ENCODE assay signal across 1 cellular context in the genomic region with DNA sequence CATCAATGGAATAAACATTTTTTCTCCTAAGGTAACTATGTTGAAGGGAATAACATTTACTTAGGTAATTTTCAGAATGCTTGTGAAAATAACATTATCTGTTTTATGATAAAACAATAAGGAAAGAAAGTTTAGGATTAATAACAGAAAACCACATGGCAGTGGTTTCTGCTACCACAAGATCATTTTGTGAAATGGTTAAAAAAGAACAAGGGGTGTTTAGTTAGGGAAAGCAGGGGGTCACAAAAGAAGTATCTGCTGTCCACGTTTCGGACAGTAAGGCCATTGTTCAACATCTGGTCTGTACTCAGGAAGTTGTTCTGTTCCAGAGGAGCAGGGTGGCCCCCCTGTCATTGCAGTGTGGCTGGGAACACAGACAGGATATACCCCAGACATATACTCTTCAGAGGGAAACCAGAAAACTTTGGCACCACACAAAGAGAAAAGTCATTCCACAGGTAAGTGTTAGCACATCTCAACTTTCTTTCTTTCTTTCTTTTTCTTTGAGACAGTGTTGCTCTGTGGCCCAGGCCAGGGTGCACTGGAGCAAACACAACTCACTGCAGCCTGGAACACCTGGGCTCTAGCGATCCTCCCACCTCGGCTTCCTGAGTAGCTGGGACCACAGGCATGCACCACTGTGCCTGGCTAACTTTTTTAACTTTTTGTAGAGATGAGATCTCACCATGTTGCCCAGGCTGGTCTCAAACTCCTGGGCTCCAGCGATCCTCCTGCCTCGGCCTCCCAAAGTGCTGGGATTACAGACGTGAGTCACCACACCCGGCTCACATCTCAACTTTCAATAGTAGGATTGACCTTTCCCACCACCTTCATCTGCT.
TF ChIP-seq lines count a peak whose summit lies in the region.

No MANE protein-coding gene starts in this region.

TF ChIP-seq in HepG2, 621 proteins besides CTCF, POLR2A, EP300 and RAD21 (continued from another document):
- TF ChIP-seq, protein P1, sequence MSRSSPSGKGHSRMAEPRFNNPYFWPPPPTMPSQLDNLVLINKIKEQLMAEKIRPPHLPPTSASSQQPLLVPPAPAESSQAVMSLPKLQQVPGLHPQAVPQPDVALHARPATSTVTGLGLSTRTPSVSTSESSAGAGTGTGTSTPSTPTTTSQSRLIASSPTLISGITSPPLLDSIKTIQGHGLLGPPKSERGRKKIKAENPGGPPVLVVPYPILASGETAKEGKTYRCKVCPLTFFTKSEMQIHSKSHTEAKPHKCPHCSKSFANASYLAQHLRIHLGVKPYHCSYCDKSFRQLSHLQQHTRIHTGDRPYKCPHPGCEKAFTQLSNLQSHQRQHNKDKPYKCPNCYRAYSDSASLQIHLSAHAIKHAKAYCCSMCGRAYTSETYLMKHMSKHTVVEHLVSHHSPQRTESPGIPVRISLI (CRISPR knock-in tag; IDR thresholded peaks at IDR 0.05; ENCODE audit: borderline replicate concordance): 0 out of 2 replicates have a peak, but pooled peaks have one; percentile 32
- no peak for TF ChIP-seq NPAS2 (CRISPR knock-in tag; IDR thresholded peaks at IDR 0.05; ENCODE audit: borderline replicate concordance)
- peak; percentile 50 for TF ChIP-seq ASH2L (IDR thresholded peaks at IDR 0.05; ENCODE audit: insufficient read length, low read depth, low read length)
- no peak for TF ChIP-seq AHR (CRISPR knock-in tag; IDR thresholded peaks at IDR 0.05)
- no peak for TF ChIP-seq ZNF841 (CRISPR knock-in tag; IDR thresholded peaks at IDR 0.05; ENCODE audit: borderline replicate concordance)
- no peak for TF ChIP-seq CCDC6 (CRISPR knock-in tag; IDR thresholded peaks at IDR 0.05)
- no peak for TF ChIP-seq LCORL (IDR thresholded peaks at IDR 0.05)
- peak; percentile 76; the same call in 1 of the 2 replicates for TF ChIP-seq LCORL (CRISPR knock-in tag; IDR thresholded peaks at IDR 0.05)
- TF ChIP-seq KLF9 (CRISPR knock-in tag; IDR thresholded peaks at IDR 0.05; ENCODE audit: low read depth): no peak
- TF ChIP-seq CAMTA2 (CRISPR knock-in tag; IDR thresholded peaks at IDR 0.05; ENCODE audit: borderline replicate concordance): no peak
- no peak for TF ChIP-seq E2F5 (CRISPR knock-in tag; conservative IDR thresholded peaks at IDR 0.05)
- no peak for TF ChIP-seq SMAD9 (CRISPR knock-in tag; IDR thresholded peaks at IDR 0.05)
- TF ChIP-seq GTF2F1 (IDR thresholded peaks at IDR 0.05; ENCODE audit: low read length): no peak
- TF ChIP-seq ZNF260 (CRISPR knock-in tag; IDR thresholded peaks at IDR 0.05; ENCODE audit: borderline replicate concordance, low read depth): no peak
- TF ChIP-seq ZBTB38 (CRISPR knock-in tag; IDR thresholded peaks at IDR 0.05): peak; percentile 57; the same call in 1 of the 2 replicates
- TF ChIP-seq MYPOP (CRISPR knock-in tag; IDR thresholded peaks at IDR 0.05): no peak
- 0 out of 2 replicates have a peak, but pooled peaks have one; percentile 52 for TF ChIP-seq MYC (CRISPR knock-in tag; IDR thresholded peaks at IDR 0.05; ENCODE audit: borderline replicate concordance)
- no peak for TF ChIP-seq ZNF777 (CRISPR knock-in tag; IDR thresholded peaks at IDR 0.05)
- no peak for TF ChIP-seq ZNF674 (CRISPR knock-in tag; IDR thresholded peaks at IDR 0.05; ENCODE audit: low read depth)
- no peak for TF ChIP-seq ZNF552 (CRISPR knock-in tag; IDR thresholded peaks at IDR 0.05; ENCODE audit: borderline replicate concordance)
- TF ChIP-seq, protein P2, sequence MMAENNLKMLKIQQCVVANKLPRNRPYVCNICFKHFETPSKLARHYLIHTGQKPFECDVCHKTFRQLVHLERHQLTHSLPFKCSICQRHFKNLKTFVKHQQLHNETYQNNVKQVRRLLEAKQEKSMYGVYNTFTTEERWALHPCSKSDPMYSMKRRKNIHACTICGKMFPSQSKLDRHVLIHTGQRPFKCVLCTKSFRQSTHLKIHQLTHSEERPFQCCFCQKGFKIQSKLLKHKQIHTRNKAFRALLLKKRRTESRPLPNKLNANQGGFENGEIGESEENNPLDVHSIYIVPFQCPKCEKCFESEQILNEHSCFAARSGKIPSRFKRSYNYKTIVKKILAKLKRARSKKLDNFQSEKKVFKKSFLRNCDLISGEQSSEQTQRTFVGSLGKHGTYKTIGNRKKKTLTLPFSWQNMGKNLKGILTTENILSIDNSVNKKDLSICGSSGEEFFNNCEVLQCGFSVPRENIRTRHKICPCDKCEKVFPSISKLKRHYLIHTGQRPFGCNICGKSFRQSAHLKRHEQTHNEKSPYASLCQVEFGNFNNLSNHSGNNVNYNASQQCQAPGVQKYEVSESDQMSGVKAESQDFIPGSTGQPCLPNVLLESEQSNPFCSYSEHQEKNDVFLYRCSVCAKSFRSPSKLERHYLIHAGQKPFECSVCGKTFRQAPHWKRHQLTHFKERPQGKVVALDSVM (CRISPR knock-in tag; IDR thresholded peaks at IDR 0.05): peak; percentile 95
- TF ChIP-seq ZNF431 (CRISPR knock-in tag; IDR thresholded peaks at IDR 0.05; ENCODE audit: borderline replicate concordance, low read depth): no peak
- TF ChIP-seq CHCHD3 (CRISPR knock-in tag; IDR thresholded peaks at IDR 0.05): no peak
- no peak for TF ChIP-seq MXD4 (CRISPR knock-in tag; IDR thresholded peaks at IDR 0.05)
- TF ChIP-seq RFXANK (CRISPR knock-in tag; IDR thresholded peaks at IDR 0.05): no peak
- TF ChIP-seq CREM (IDR thresholded peaks at IDR 0.05): no peak
- TF ChIP-seq CREM (CRISPR knock-in tag; IDR thresholded peaks at IDR 0.05): no peak
- TF ChIP-seq NR2F6 (IDR thresholded peaks at IDR 0.05): peak; percentile 26; the same call in 1 of the 2 replicates
- TF ChIP-seq NR2F6 (CRISPR knock-in tag; IDR thresholded peaks at IDR 0.05): peak; percentile 70
- no peak for TF ChIP-seq BORCS8-MEF2B (CRISPR knock-in tag; IDR thresholded peaks at IDR 0.05)
- TF ChIP-seq KAT7 (CRISPR knock-in tag; IDR thresholded peaks at IDR 0.05; ENCODE audit: borderline replicate concordance): no peak; the same call in 1 of the 2 replicates
- no peak for TF ChIP-seq ZFP62 (CRISPR knock-in tag; IDR thresholded peaks at IDR 0.05)
- TF ChIP-seq NR2F1 (CRISPR knock-in tag; IDR thresholded peaks at IDR 0.05): no peak
- TF ChIP-seq BRD4 (CRISPR knock-in tag; IDR thresholded peaks at IDR 0.05): no peak
- no peak for TF ChIP-seq ZNF180 (CRISPR knock-in tag; IDR thresholded peaks at IDR 0.05; ENCODE audit: borderline replicate concordance, low read depth)
- no peak for TF ChIP-seq CREB1 (IDR thresholded peaks at IDR 0.05)
- peak; percentile 36; the same call in 1 of the 2 replicates for TF ChIP-seq CREB1 (CRISPR knock-in tag; IDR thresholded peaks at IDR 0.05)
- TF ChIP-seq REPIN1 (CRISPR knock-in tag; IDR thresholded peaks at IDR 0.05; ENCODE audit: borderline replicate concordance, low read depth): peak; percentile 27; the same call in 1 of the 2 replicates
- TF ChIP-seq SNAPC2 (CRISPR knock-in tag; IDR thresholded peaks at IDR 0.05): 0 out of 2 replicates have a peak, but pooled peaks have one; percentile 60
- TF ChIP-seq ZNF749 (CRISPR knock-in tag; IDR thresholded peaks at IDR 0.05; ENCODE audit: borderline replicate concordance): 0 out of 2 replicates have a peak, but pooled peaks have one; percentile 34
- TF ChIP-seq HDAC2 (CRISPR knock-in tag; IDR thresholded peaks at IDR 0.05): peak; percentile 73; the same call in 1 of the 2 replicates
- 0 out of 2 replicates have a peak, but pooled peaks have one; percentile 6 for TF ChIP-seq GTF3A (CRISPR knock-in tag; conservative IDR thresholded peaks at IDR 0.05)
- TF ChIP-seq ZKSCAN8 (CRISPR knock-in tag; IDR thresholded peaks at IDR 0.05; ENCODE audit: borderline replicate concordance): peak; percentile 37; the same call in 1 of the 2 replicates
- no peak; the same call in 1 of the 2 replicates for TF ChIP-seq ZNF12 (CRISPR knock-in tag; IDR thresholded peaks at IDR 0.05)
- no peak for TF ChIP-seq ZBTB4 (CRISPR knock-in tag; IDR thresholded peaks at IDR 0.05; ENCODE audit: borderline replicate concordance)
- no peak for TF ChIP-seq ZFP36L1 (CRISPR knock-in tag; IDR thresholded peaks at IDR 0.05)
- TF ChIP-seq, protein P3, sequence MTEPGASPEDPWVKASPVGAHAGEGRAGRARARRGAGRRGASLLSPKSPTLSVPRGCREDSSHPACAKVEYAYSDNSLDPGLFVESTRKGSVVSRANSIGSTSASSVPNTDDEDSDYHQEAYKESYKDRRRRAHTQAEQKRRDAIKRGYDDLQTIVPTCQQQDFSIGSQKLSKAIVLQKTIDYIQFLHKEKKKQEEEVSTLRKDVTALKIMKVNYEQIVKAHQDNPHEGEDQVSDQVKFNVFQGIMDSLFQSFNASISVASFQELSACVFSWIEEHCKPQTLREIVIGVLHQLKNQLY (CRISPR knock-in tag; IDR thresholded peaks at IDR 0.05): peak; percentile 17; the same call in 1 of the 2 replicates
- TF ChIP-seq, protein P4, sequence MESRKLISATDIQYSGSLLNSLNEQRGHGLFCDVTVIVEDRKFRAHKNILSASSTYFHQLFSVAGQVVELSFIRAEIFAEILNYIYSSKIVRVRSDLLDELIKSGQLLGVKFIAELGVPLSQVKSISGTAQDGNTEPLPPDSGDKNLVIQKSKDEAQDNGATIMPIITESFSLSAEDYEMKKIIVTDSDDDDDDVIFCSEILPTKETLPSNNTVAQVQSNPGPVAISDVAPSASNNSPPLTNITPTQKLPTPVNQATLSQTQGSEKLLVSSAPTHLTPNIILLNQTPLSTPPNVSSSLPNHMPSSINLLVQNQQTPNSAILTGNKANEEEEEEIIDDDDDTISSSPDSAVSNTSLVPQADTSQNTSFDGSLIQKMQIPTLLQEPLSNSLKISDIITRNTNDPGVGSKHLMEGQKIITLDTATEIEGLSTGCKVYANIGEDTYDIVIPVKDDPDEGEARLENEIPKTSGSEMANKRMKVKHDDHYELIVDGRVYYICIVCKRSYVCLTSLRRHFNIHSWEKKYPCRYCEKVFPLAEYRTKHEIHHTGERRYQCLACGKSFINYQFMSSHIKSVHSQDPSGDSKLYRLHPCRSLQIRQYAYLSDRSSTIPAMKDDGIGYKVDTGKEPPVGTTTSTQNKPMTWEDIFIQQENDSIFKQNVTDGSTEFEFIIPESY (CRISPR knock-in tag; IDR thresholded peaks at IDR 0.05): peak; percentile 15; the same call in 1 of the 2 replicates
- TF ChIP-seq ZNF605 (CRISPR knock-in tag; IDR thresholded peaks at IDR 0.05): peak; percentile 80
- TF ChIP-seq GATAD2A (CRISPR knock-in tag; IDR thresholded peaks at IDR 0.05): peak; percentile 88
